In genomic region chr17:27892866-27893769, GRCh38 we compare ENCODE assay signal across 2 cellular contexts.
TF ChIP-seq lines count a peak whose summit lies in the region.

TSS of gene LYRM9 (minus strand) at chr17:27893365. CDS start at chr17:27882694, 10,671 bp downstream.

TF ChIP-seq in HEK293, 187 proteins besides CTCF, POLR2A, EP300 and RAD21 (continued from another document and continues in another):
- TF ChIP-seq REPIN1 (tag by site-specific recombination; IDR thresholded peaks at IDR 0.05; ENCODE audit: low read depth) = no peak
- TF ChIP-seq ZNF76 (tag by site-specific recombination; IDR thresholded peaks at IDR 0.05; ENCODE audit: borderline replicate concordance, low read depth) = no peak
- no peak for TF ChIP-seq ZNF324 (tag by site-specific recombination; IDR thresholded peaks at IDR 0.05)
- no peak for TF ChIP-seq ATF2 (tag by site-specific recombination; IDR thresholded peaks at IDR 0.05; ENCODE audit: low read depth)
- TF ChIP-seq ZNF146 (tag by site-specific recombination; IDR thresholded peaks at IDR 0.05) = no peak
- TF ChIP-seq PRDM10 (tag by site-specific recombination; IDR thresholded peaks at IDR 0.05) = peak; percentile 55
- no peak for TF ChIP-seq HIC1 (tag by site-specific recombination; IDR thresholded peaks at IDR 0.05)
- no peak for TF ChIP-seq ZNF791 (tag by site-specific recombination; IDR thresholded peaks at IDR 0.05)
- no peak for TF ChIP-seq ZNF112 (tag by site-specific recombination; IDR thresholded peaks at IDR 0.05)
- no peak for TF ChIP-seq MYNN (tag by site-specific recombination; IDR thresholded peaks at IDR 0.05; ENCODE audit: borderline replicate concordance)
- no peak for TF ChIP-seq KLF9 (tag by site-specific recombination; IDR thresholded peaks at IDR 0.05; ENCODE audit: low read depth)
- TF ChIP-seq ZNF157 (tag by site-specific recombination; IDR thresholded peaks at IDR 0.05) = no peak
- no peak for TF ChIP-seq ZNF701 (tag by site-specific recombination; IDR thresholded peaks at IDR 0.05)
- no peak for TF ChIP-seq ZSCAN16 (tag by site-specific recombination; IDR thresholded peaks at IDR 0.05)
- no peak for TF ChIP-seq GLIS2 (tag by site-specific recombination; IDR thresholded peaks at IDR 0.05)
- TF ChIP-seq ZBTB49 (tag by site-specific recombination; IDR thresholded peaks at IDR 0.05; ENCODE audit: low read depth) = no peak
- TF ChIP-seq YY1 (tag by site-specific recombination; IDR thresholded peaks at IDR 0.05) = no peak
- TF ChIP-seq SCRT2 (tag by site-specific recombination; IDR thresholded peaks at IDR 0.05) = peak; percentile 75
- TF ChIP-seq ZNF335 (tag by site-specific recombination; conservative IDR thresholded peaks at IDR 0.05) = peak; percentile 94
- no peak for TF ChIP-seq ZNF514 (tag by site-specific recombination; IDR thresholded peaks at IDR 0.05)
- no peak for TF ChIP-seq ZNF211 (tag by site-specific recombination; IDR thresholded peaks at IDR 0.05; ENCODE audit: low read depth)
- TF ChIP-seq ZNF341 (tag by site-specific recombination; IDR thresholded peaks at IDR 0.05; ENCODE audit: low read depth) = no peak; the same call in none of the 2 replicates
- TF ChIP-seq ZNF548 (tag by site-specific recombination; IDR thresholded peaks at IDR 0.05) = no peak
- no peak for TF ChIP-seq ZNF654 (tag by site-specific recombination; IDR thresholded peaks at IDR 0.05; ENCODE audit: low read depth)

TF ChIP-seq in SK-N-SH, 30 proteins besides CTCF, POLR2A, EP300 and RAD21 (continued from another document):
- no peak for TF ChIP-seq USF1 (IDR thresholded peaks at IDR 0.05; ENCODE audit: borderline replicate concordance, low read depth)
- no peak for TF ChIP-seq FOXM1 (IDR thresholded peaks at IDR 0.05; ENCODE audit: low read depth)
- TF ChIP-seq IRF3 (IDR thresholded peaks at IDR 0.05; ENCODE audit: low read depth, low read length) = no peak
- no peak for TF ChIP-seq GATA2 (CRISPR knock-in tag; IDR thresholded peaks at IDR 0.05)
- TF ChIP-seq MXI1 (IDR thresholded peaks at IDR 0.05; ENCODE audit: low read depth, low read length) = peak; percentile 32; the same call in 1 of the 2 replicates
- TF ChIP-seq RCOR1 (IDR thresholded peaks at IDR 0.05; ENCODE audit: low read length) = peak; percentile 58; the same call in 1 of the 2 replicates
- TF ChIP-seq GABPA (IDR thresholded peaks at IDR 0.05; ENCODE audit: low read depth) = no peak
- TF ChIP-seq MAX (IDR thresholded peaks at IDR 0.05; ENCODE audit: low read depth) = peak; percentile 63
